ENCODE assay signal across 17 cellular contexts in genomic region chr2:231660860-231661259, GRCh38. TPM values are rescaled to one million over a fixed set of nuclear protein-coding genes. Genes with fewer than 3 reads are reported as not detected.
A peak's percentile ranks its signal among the peaks of the same experiment; 100 is the strongest.
DNase-seq lines count a peak whose midpoint lies in the region; ATAC-seq, FAIRE-seq and TF ChIP-seq lines count a peak whose summit lies in the region.
"Had no signal": no experiment of that assay in that cellular context is flagged by ENCODE, and none has a peak within 500 bp of the region (broad histone marks: within the 10 kb centered on the region; RNA-seq: fewer than 3 reads in every experiment).

No MANE protein-coding gene starts in this region.

- H3K27me3 ChIP-seq in BLaER1 treated with 17β-estradiol and CSF1 and Interleukin-3, amounts not matched to agents 10 nM and 100 nM: no peaks in the 10 kb centered on the region
- H3K27me3 ChIP-seq in GM23248 (replicated peaks; ENCODE audit: insufficient read depth): no peaks in the 10 kb centered on the region
- no peaks in the 10 kb centered on the region for H3K27me3 ChIP-seq in astrocyte (ENCODE audit: insufficient read depth, low read length)
- H3K27me3 ChIP-seq in naive thymus-derived CD4-positive, alpha-beta T cell (ENCODE audit: control insufficient read depth in 2 of 2, insufficient read depth in 2 of 2, low read length in 2 of 2): no peaks in the 10 kb centered on the region
- no peaks in the 10 kb centered on the region for H3K27me3 ChIP-seq in endodermal cell (ENCODE audit: control insufficient read depth, insufficient read depth, low read length, poor library complexity, severe bottlenecking)
- H3K27me3 ChIP-seq: brain microvascular endothelial cell, sigmoid colon had no signal

- ATAC-seq in naive thymus-derived CD4-positive, alpha-beta T cell: no peak
- no peak for ATAC-seq in HG02642 (IDR thresholded peaks at IDR 0.05; ENCODE audit: poor library complexity, unreplicated experiment)
- ATAC-seq: lower lobe of right lung had no signal

- H2AFZ ChIP-seq in GM23248 (peak overlapping the region; percentile 95; the same call in 1 of the 2 replicates), astrocyte (ENCODE audit: low read depth, low read length) (peak overlapping the region; percentile 28)

- H3F3A ChIP-seq in GM23248 (ENCODE audit: insufficient read depth): 0 out of 2 replicates have a peak, but pooled peaks cover 5% of the 10 kb centered on the region

- H3K9me3 Mint-ChIP-seq in astrocyte (ENCODE audit: unreplicated experiment) (peaks cover 5% of the 10 kb centered on the region), endodermal cell (peaks cover 5% of the 10 kb centered on the region)
- peaks cover 0 to 5% (median 0%) of the 10 kb centered on the region in 11 donors for H3K9me3 Mint-ChIP-seq in naive thymus-derived CD4-positive, alpha-beta T cell

- H3K27ac Mint-ChIP-seq in astrocyte (ENCODE audit: unreplicated experiment) (no peak overlapping the region), endodermal cell (no peak overlapping the region)
- H3K27ac Mint-ChIP-seq in naive thymus-derived CD4-positive, alpha-beta T cell: peak overlapping the region; percentile 71 to 99 (median 96)

- H3K36me3 Mint-ChIP-seq in astrocyte (ENCODE audit: low read depth, unreplicated experiment): peaks cover 3% of the 10 kb centered on the region
- peaks cover 0 to 5% (median 0%) of the 10 kb centered on the region in 5 donors for H3K36me3 Mint-ChIP-seq in naive thymus-derived CD4-positive, alpha-beta T cell
- no peaks in the 10 kb centered on the region for H3K36me3 Mint-ChIP-seq in endodermal cell (ENCODE audit: low read depth)

- H3K9ac ChIP-seq in BLaER1 treated with 17β-estradiol and CSF1 and Interleukin-3, amounts not matched to agents 10 nM and 100 nM: peak overlapping the region in 5 of 11 experiments; percentile 53 to 96 (median 86); a peak in 10 of 22 replicates
- no peak overlapping the region for H3K9ac ChIP-seq in GM23248
- no peak overlapping the region for H3K9ac ChIP-seq in astrocyte (ENCODE audit: low read length)
- no peak overlapping the region for H3K9ac ChIP-seq in endodermal cell (ENCODE audit: extremely low read depth, low read length, poor library complexity, severe bottlenecking)

- no peak overlapping the region for H3K4me3 ChIP-seq in BLaER1 treated with 17β-estradiol and CSF1 and Interleukin-3, amounts not matched to agents 10 nM and 100 nM
- no peak overlapping the region for H3K4me3 ChIP-seq in GM23248
- no peak overlapping the region for H3K4me3 ChIP-seq in astrocyte (ENCODE audit: insufficient read depth, low read depth, low read length)
- H3K4me3 ChIP-seq in naive thymus-derived CD4-positive, alpha-beta T cell (ENCODE audit: low read length): no peak overlapping the region
- H3K4me3 ChIP-seq in endodermal cell (ENCODE audit: low read length): no peak overlapping the region

- H3K4me1 Mint-ChIP-seq in astrocyte (ENCODE audit: low read depth, unreplicated experiment) (peaks cover 5% of the 10 kb centered on the region), endodermal cell (peaks cover 6% of the 10 kb centered on the region)
- peaks cover 8 to 34% (median 22%) of the 10 kb centered on the region in 7 donors for H3K4me1 Mint-ChIP-seq in naive thymus-derived CD4-positive, alpha-beta T cell

- H3K27ac ChIP-seq in BLaER1 treated with 17β-estradiol and CSF1 and Interleukin-3, amounts not matched to agents 10 nM and 100 nM: peak overlapping the region in 9 of 11 experiments; percentile 93 to 99 (median 98); a peak in 17 of 22 replicates
- H3K27ac ChIP-seq in GM23248 (no peak overlapping the region), astrocyte (ENCODE audit: low read depth, low read length) (no peak overlapping the region), endodermal cell (ENCODE audit: low read depth, low read length) (no peak overlapping the region)
- peak overlapping the region; percentile 88 for H3K27ac ChIP-seq in naive thymus-derived CD4-positive, alpha-beta T cell (ENCODE audit: low read depth, low read length)
- H3K27ac ChIP-seq: brain microvascular endothelial cell had no signal

- DNase-seq in GM23248 (no peak), astrocyte (ENCODE audit: low read depth) (no peak), NCI-H1048 (lab: John Stamatoyannopoulos, UW) (no peak), endodermal cell (no peak)
- DNase-seq in naive thymus-derived CD4-positive, alpha-beta T cell: no peak
- no peak for DNase-seq in activated CD8-positive, alpha-beta memory T cell treated with anti-CD3 and anti-CD28 coated beads for 24 hours
- DNase-seq: activated CD4-positive, alpha-beta T cell treated with anti-CD3 and anti-CD28 coated beads for 48 hours; brain microvascular endothelial cell; EL; HCEC 1CT; lower lobe of right lung; NCI-H1092 treated with DMSO at 0.1 percent for 48 hours; sigmoid colon; stimulated activated CD4-positive, alpha-beta T cell treated with anti-CD3 and anti-CD28 coated beads, Interleukin-2, amount 100 ng/mL, for 48 hours; stimulated activated CD8-positive, alpha-beta memory T cell treated with anti-CD3 and anti-CD28 coated beads, Interleukin-4, amount 100 ng/mL, for 48 hours had no signal

- no peaks in the 10 kb centered on the region for H3K36me3 ChIP-seq in BLaER1 treated with 17β-estradiol and CSF1 and Interleukin-3, amounts not matched to agents 10 nM and 100 nM
- H3K36me3 ChIP-seq in GM23248 (ENCODE audit: low read depth) (no peaks in the 10 kb centered on the region), astrocyte (ENCODE audit: insufficient read depth, low read length) (no peaks in the 10 kb centered on the region), endodermal cell (ENCODE audit: control insufficient read depth, insufficient read depth, low read length) (no peaks in the 10 kb centered on the region)
- H3K36me3 ChIP-seq in naive thymus-derived CD4-positive, alpha-beta T cell (ENCODE audit: control insufficient read depth in 2 of 3, insufficient read depth in 3 of 3, low read length in 3 of 3): no peaks in the 10 kb centered on the region
- H3K36me3 ChIP-seq: brain microvascular endothelial cell, lower lobe of right lung, sigmoid colon had no signal

- no peaks in the 10 kb centered on the region for H4K20me1 ChIP-seq in BLaER1 treated with 17β-estradiol and CSF1 and Interleukin-3, amounts not matched to agents 10 nM and 100 nM
- no peaks in the 10 kb centered on the region for H4K20me1 ChIP-seq in GM23248 (ENCODE audit: insufficient read depth)
- no peaks in the 10 kb centered on the region for H4K20me1 ChIP-seq in astrocyte (ENCODE audit: insufficient read depth, low read length)

- POLR2A ChIA-PET in naive thymus-derived CD4-positive, alpha-beta T cell (lab: Charles Lee): interaction anchor here (0.6 to 9.2 kb wide), 9 partner anchors 9 to 53 kb away, joined by 3 to 241 read pairs (median 8); partner anchors contain the start of gene PTMA

- peak overlapping the region; percentile 55 to 83 (median 71) for H3K4me2 ChIP-seq in BLaER1 treated with 17β-estradiol and CSF1 and Interleukin-3, amounts not matched to agents 10 nM and 100 nM
- no peak overlapping the region for H3K4me2 ChIP-seq in GM23248 (ENCODE audit: unreplicated experiment)
- no peak overlapping the region for H3K4me2 ChIP-seq in astrocyte (ENCODE audit: low read length)

- peaks cover 49 to 65% (median 55%) of the 10 kb centered on the region in 10 experiments for H3K4me1 ChIP-seq in BLaER1 treated with 17β-estradiol and CSF1 and Interleukin-3, amounts not matched to agents 10 nM and 100 nM
- no peaks in the 10 kb centered on the region for H3K4me1 ChIP-seq in GM23248 (ENCODE audit: insufficient read depth)
- H3K4me1 ChIP-seq in astrocyte (ENCODE audit: insufficient read depth, low read length): peaks cover 9% of the 10 kb centered on the region
- peaks cover 8 to 14% of the 10 kb centered on the region in 2 donors for H3K4me1 ChIP-seq in naive thymus-derived CD4-positive, alpha-beta T cell (ENCODE audit: control insufficient read depth in 2 of 2, insufficient read depth in 2 of 2, low read length in 2 of 2)
- no peaks in the 10 kb centered on the region for H3K4me1 ChIP-seq in endodermal cell (ENCODE audit: control insufficient read depth, insufficient read depth, low read length)

- no peaks in the 10 kb centered on the region for H3K79me2 ChIP-seq in GM23248 (ENCODE audit: insufficient read depth)
- no peaks in the 10 kb centered on the region for H3K79me2 ChIP-seq in astrocyte (ENCODE audit: insufficient read depth, low read length)

- H3K27me3 Mint-ChIP-seq in astrocyte (ENCODE audit: low read depth, unreplicated experiment) (peaks cover 10% of the 10 kb centered on the region), endodermal cell (ENCODE audit: insufficient read depth) (peaks cover 9% of the 10 kb centered on the region)
- no peaks in the 10 kb centered on the region for H3K27me3 Mint-ChIP-seq in naive thymus-derived CD4-positive, alpha-beta T cell

- TF ChIP-seq CTCF in astrocyte (IDR thresholded peaks at IDR 0.05; ENCODE audit: insufficient read depth, low read depth, low read length): no peak
- no peak for TF ChIP-seq CTCF in endodermal cell (conservative IDR thresholded peaks at IDR 0.05)

- intact Hi-C loops in naive thymus-derived CD4-positive, alpha-beta T cell (cut with micrococcal nuclease): loop anchor here in 1 of 2 donors (5.0 kb wide), 1 partner anchor 1739 kb away; the partner anchor contains the start of genes FBXO36 and TRIP12

- FAIRE-seq in astrocyte (lab: Jason Lieb, UNC): no peak

- CTCF ChIA-PET in naive thymus-derived CD4-positive, alpha-beta T cell (lab: Charles Lee): interaction anchor here (1.1 to 1.2 kb wide), 2 partner anchors 46 to 54 kb away, joined by 8 read pairs; no protein-coding TSS in a partner anchor

- 91 to 93% methylated on average over 8 of the region's 8 CpGs for WGBS in GM23248 (ENCODE audit: low coverage in 1 of 2, low lambda C conversion rate in 2 of 2, missing lambda C conversion rate in 2 of 2), 2 experiments
- 94 to 96% methylated on average over 7 to 8 of the region's 8 CpGs for WGBS in endodermal cell (ENCODE audit: insufficient coverage in 1 of 2, insufficient read length in 1 of 2), 2 experiments

- H3K4me3 Mint-ChIP-seq in astrocyte (ENCODE audit: unreplicated experiment): no peak overlapping the region
- peak overlapping the region in 5 of 10 donors; percentile 70 to 85 (median 83) for H3K4me3 Mint-ChIP-seq in naive thymus-derived CD4-positive, alpha-beta T cell
- no peak overlapping the region for H3K4me3 Mint-ChIP-seq in endodermal cell

- in situ Hi-C loops in GM23248 (cut with MboI): no loop called here

- peaks cover 0 to 25% (median 11%) of the 10 kb centered on the region in 11 experiments; a peak in 10 of 22 replicates for H3K9me3 ChIP-seq in BLaER1 treated with 17β-estradiol and CSF1 and Interleukin-3, amounts not matched to agents 10 nM and 100 nM (replicated peaks in 1 of 11)
- H3K9me3 ChIP-seq in GM23248 (ENCODE audit: low read depth) (no peaks in the 10 kb centered on the region), astrocyte (ENCODE audit: insufficient read depth, low read depth, low read length) (no peaks in the 10 kb centered on the region), endodermal cell (ENCODE audit: control insufficient read depth, low read length) (no peaks in the 10 kb centered on the region)
- no peaks in the 10 kb centered on the region for H3K9me3 ChIP-seq in naive thymus-derived CD4-positive, alpha-beta T cell (ENCODE audit: control insufficient read depth in 2 of 3, low read length in 3 of 3)
- H3K9me3 ChIP-seq: lower lobe of right lung, sigmoid colon had no signal

- H3K9me2 ChIP-seq in GM23248 (ENCODE audit: insufficient read depth): no peaks in the 10 kb centered on the region

RNA-seq across cellular contexts. Expression of gene PTMA, which starts 47.5 kb away (rescaled TPM):
- 301 and 318 TPM in 2 replicates for total RNA-seq in GM23248 (2014; rRNA removed; shearing (Covaris generic))
- polyA plus RNA-seq in GM23248 (2016; fragmentation: Nextera tagmentation; extraction: Ambion mirVana): 570 and 594 TPM in 2 replicates
- total RNA-seq in astrocyte (396 and 469 TPM in 2 replicates), endodermal cell (1,000 to 10,000 TPM; 1,233 to 1,450 TPM)
- 1,000 to 10,000 TPM; 1,211 to 1,988 (median 1,290) TPM for total RNA-seq in naive thymus-derived CD4-positive, alpha-beta T cell
- polyA plus RNA-seq in naive thymus-derived CD4-positive, alpha-beta T cell: 1,000 to 10,000 TPM; 1,543 to 2,051 TPM
- polyA plus RNA-seq in endodermal cell (2013, experiment 1 of 2): 1,679 TPM
- polyA plus RNA-seq in endodermal cell (2013, experiment 2 of 2): 1,712 TPM

Comparison
In these comparisons a context has a peak if more than half of its experiments do, and no peak if none do; other contexts are left out.
1. H3K27ac ChIP-seq: peak in BLaER1 treated with 17β-estradiol and CSF1 and Interleukin-3, amounts not matched to agents 10 nM and 100 nM (9 of 11) and naive thymus-derived CD4-positive, alpha-beta T cell (single experiment); none in GM23248 (single experiment), astrocyte (single experiment) and endodermal cell (single experiment).
2. H3K4me2 ChIP-seq: peak in BLaER1 treated with 17β-estradiol and CSF1 and Interleukin-3, amounts not matched to agents 10 nM and 100 nM (11 of 11); none in GM23248 (single experiment) and astrocyte (single experiment).
3. H3K27ac Mint-ChIP-seq: peak in naive thymus-derived CD4-positive, alpha-beta T cell (9 of 9); none in astrocyte (single experiment) and endodermal cell (single experiment).